In genomic region chrX:119266364-119266995, GRCh38 we compare ENCODE assay signal across 9 cellular contexts. TPM values are rescaled to one million over a fixed set of nuclear protein-coding genes. Genes with fewer than 3 reads are reported as not detected.
A peak's percentile ranks its signal among the peaks of the same experiment; 100 is the strongest.
DNase-seq lines count a peak whose midpoint lies in the region; ATAC-seq, FAIRE-seq and TF ChIP-seq lines count a peak whose summit lies in the region.
"Had no signal": no experiment of that assay in that cellular context is flagged by ENCODE, and none has a peak within 500 bp of the region (broad histone marks: within the 10 kb centered on the region; RNA-seq: fewer than 3 reads in every experiment).

No MANE protein-coding gene starts in this region.

- DNase-seq in Caki2 (ENCODE audit: low read depth) (peak; percentile 4), GM19239 (ENCODE audit: insufficient read length, low spot score) (no peak), Peyer's patch (peak in 1 of 3 donors; percentile 52), osteoblast (ENCODE audit: insufficient read length, low spot score, missing footprints) (no peak)
- peak in 2 of 3 experiments; percentile 3 to 14 for DNase-seq in effector memory CD8-positive, alpha-beta T cell
- DNase-seq in stimulated activated naive CD8-positive, alpha-beta T cell treated with anti-CD3 and anti-CD28 coated beads, Interleukin-15, amount 100 ng/mL, for 72 hours = no peak

- H3K27ac ChIP-seq in Peyer's patch (no peak overlapping the region), osteoblast (ENCODE audit: low read depth, low read length) (no peak overlapping the region)

- peak; percentile 78 for FAIRE-seq in GM19239 (lab: Jason Lieb, UNC)

- H2AFZ ChIP-seq in osteoblast (ENCODE audit: low read length) = no peak overlapping the region

- peaks cover 3% of the 10 kb centered on the region for H3K36me3 Mint-ChIP-seq in effector memory CD8-positive, alpha-beta T cell (ENCODE audit: insufficient read depth)

- H3K9me3 Mint-ChIP-seq in effector memory CD8-positive, alpha-beta T cell = no peaks in the 10 kb centered on the region
- H3K9me3 Mint-ChIP-seq in stimulated activated naive CD8-positive, alpha-beta T cell treated with anti-CD3 and anti-CD28 coated beads, Interleukin-15, amount 100 ng/mL, for 72 hours = no peaks in the 10 kb centered on the region
- H3K9me3 Mint-ChIP-seq: T-helper 1 cell treated with Interleukin-12 subunit alpha and Interleukin-12 subunit beta and Interleukin-4 antibody, amounts not matched to agents 30 μg/mL and 1 μg/mL, for 36 hours had no signal

- H3K27me3 ChIP-seq in Peyer's patch (no peaks in the 10 kb centered on the region), osteoblast (ENCODE audit: insufficient read depth, low read length) (peaks cover 17% of the 10 kb centered on the region)

- H4K20me1 ChIP-seq in osteoblast (ENCODE audit: insufficient read depth, low read length) = no peaks in the 10 kb centered on the region

- no peaks in the 10 kb centered on the region for H3K4me1 Mint-ChIP-seq in effector memory CD8-positive, alpha-beta T cell (ENCODE audit: low read depth in 2 of 2)
- H3K4me1 Mint-ChIP-seq in stimulated activated naive CD8-positive, alpha-beta T cell treated with anti-CD3 and anti-CD28 coated beads, Interleukin-15, amount 100 ng/mL, for 72 hours = no peaks in the 10 kb centered on the region

- TF ChIP-seq CTCF in Peyer's patch (IDR thresholded peaks at IDR 0.05) = peak; percentile 15 to 57 (median 51)
- peak; percentile 82 for TF ChIP-seq CTCF in osteoblast (IDR thresholded peaks at IDR 0.05; ENCODE audit: extremely low read depth, low read depth, low read length)

- H3K36me3 ChIP-seq in Peyer's patch (no peaks in the 10 kb centered on the region), osteoblast (ENCODE audit: insufficient read depth, low read length) (no peaks in the 10 kb centered on the region)

- H3K4me3 ChIP-seq in Peyer's patch (no peak overlapping the region), osteoblast (ENCODE audit: insufficient read depth, low read length) (no peak overlapping the region)

- peaks cover 8 to 17% of the 10 kb centered on the region in 2 donors for H3K27me3 Mint-ChIP-seq in effector memory CD8-positive, alpha-beta T cell
- peaks cover 7% of the 10 kb centered on the region for H3K27me3 Mint-ChIP-seq in stimulated activated naive CD8-positive, alpha-beta T cell treated with anti-CD3 and anti-CD28 coated beads, Interleukin-15, amount 100 ng/mL, for 72 hours

- H3K79me2 ChIP-seq in osteoblast (ENCODE audit: insufficient read depth, low read length) = no peaks in the 10 kb centered on the region

- no peak overlapping the region for H3K27ac Mint-ChIP-seq in effector memory CD8-positive, alpha-beta T cell
- H3K27ac Mint-ChIP-seq in stimulated activated naive CD8-positive, alpha-beta T cell treated with anti-CD3 and anti-CD28 coated beads, Interleukin-15, amount 100 ng/mL, for 72 hours = no peak overlapping the region
- H3K27ac Mint-ChIP-seq: T-helper 1 cell treated with Interleukin-12 subunit alpha and Interleukin-12 subunit beta and Interleukin-4 antibody, amounts not matched to agents 30 μg/mL and 1 μg/mL, for 36 hours had no signal

- H3K9me3 ChIP-seq in Peyer's patch = no peaks in the 10 kb centered on the region
- H3K9me3 ChIP-seq in osteoblast (ENCODE audit: low read depth, low read length) = no peaks in the 10 kb centered on the region

- in situ Hi-C loops in Caki2 (cut with HindIII; ENCODE audit: low pct_unique_long_range_greater_than_20kb, low sequenced_read_pairs) = no loop called here

- no peak overlapping the region for H3K4me2 ChIP-seq in osteoblast (ENCODE audit: insufficient read depth, low read length)

- H3K4me3 Mint-ChIP-seq in effector memory CD8-positive, alpha-beta T cell = no peak overlapping the region
- H3K4me3 Mint-ChIP-seq in stimulated activated naive CD8-positive, alpha-beta T cell treated with anti-CD3 and anti-CD28 coated beads, Interleukin-15, amount 100 ng/mL, for 72 hours = no peak overlapping the region
- H3K4me3 Mint-ChIP-seq: T-helper 1 cell treated with Interleukin-12 subunit alpha and Interleukin-12 subunit beta and Interleukin-4 antibody, amounts not matched to agents 30 μg/mL and 1 μg/mL, for 36 hours had no signal

- no peak for TF ChIP-seq POLR2A in Peyer's patch (IDR thresholded peaks at IDR 0.05)

- H3K4me1 ChIP-seq in Peyer's patch = no peaks in the 10 kb centered on the region
- no peaks in the 10 kb centered on the region for H3K4me1 ChIP-seq in osteoblast (ENCODE audit: insufficient read depth, low read length)

- ATAC-seq in effector memory CD8-positive, alpha-beta T cell (replicated peaks) = no peak
- no peak for ATAC-seq in HG03565 (IDR thresholded peaks at IDR 0.05; ENCODE audit: unreplicated experiment)
- no peak for ATAC-seq in HG03469 (IDR thresholded peaks at IDR 0.05; ENCODE audit: unreplicated experiment)
- ATAC-seq in stimulated activated naive CD8-positive, alpha-beta T cell treated with anti-CD3 and anti-CD28 coated beads, Interleukin-15, amount 100 ng/mL, for 72 hours = no peak

RNA-seq across cellular contexts. Expression of gene PGRMC1, which starts 30.4 kb away (rescaled TPM):
- total RNA-seq in Caki2 (2014; rRNA removed; shearing (Covaris generic); ENCODE audit: low replicate concordance) = 271 and 291 TPM in 2 replicates
- total RNA-seq in Peyer's patch (100 to 1,000 TPM in 3 of 4 donors, 10 to 100 TPM in 1; 47.9 to 242 (median 118) TPM), osteoblast (118 and 124 TPM in 2 replicates)

Comparison
In these comparisons a context has a peak if more than half of its experiments do, and no peak if none do; other contexts are left out.
1. DNase-seq: peak in Caki2 (single experiment) and effector memory CD8-positive, alpha-beta T cell (2 of 3); none in GM19239 (single experiment), osteoblast (single experiment) and stimulated activated naive CD8-positive, alpha-beta T cell treated with anti-CD3 and anti-CD28 coated beads, Interleukin-15, amount 100 ng/mL, for 72 hours (0 of 2).